In genomic region chr22:46250783-46251125, GRCh38 we compare ENCODE assay signal across 2 cellular contexts.
TF ChIP-seq lines count a peak whose summit lies in the region.

No MANE protein-coding gene starts in this region.

TF ChIP-seq in SK-N-SH, 30 proteins besides CTCF, POLR2A, EP300 and RAD21 (continued from another document):
- TF ChIP-seq, protein P1, sequence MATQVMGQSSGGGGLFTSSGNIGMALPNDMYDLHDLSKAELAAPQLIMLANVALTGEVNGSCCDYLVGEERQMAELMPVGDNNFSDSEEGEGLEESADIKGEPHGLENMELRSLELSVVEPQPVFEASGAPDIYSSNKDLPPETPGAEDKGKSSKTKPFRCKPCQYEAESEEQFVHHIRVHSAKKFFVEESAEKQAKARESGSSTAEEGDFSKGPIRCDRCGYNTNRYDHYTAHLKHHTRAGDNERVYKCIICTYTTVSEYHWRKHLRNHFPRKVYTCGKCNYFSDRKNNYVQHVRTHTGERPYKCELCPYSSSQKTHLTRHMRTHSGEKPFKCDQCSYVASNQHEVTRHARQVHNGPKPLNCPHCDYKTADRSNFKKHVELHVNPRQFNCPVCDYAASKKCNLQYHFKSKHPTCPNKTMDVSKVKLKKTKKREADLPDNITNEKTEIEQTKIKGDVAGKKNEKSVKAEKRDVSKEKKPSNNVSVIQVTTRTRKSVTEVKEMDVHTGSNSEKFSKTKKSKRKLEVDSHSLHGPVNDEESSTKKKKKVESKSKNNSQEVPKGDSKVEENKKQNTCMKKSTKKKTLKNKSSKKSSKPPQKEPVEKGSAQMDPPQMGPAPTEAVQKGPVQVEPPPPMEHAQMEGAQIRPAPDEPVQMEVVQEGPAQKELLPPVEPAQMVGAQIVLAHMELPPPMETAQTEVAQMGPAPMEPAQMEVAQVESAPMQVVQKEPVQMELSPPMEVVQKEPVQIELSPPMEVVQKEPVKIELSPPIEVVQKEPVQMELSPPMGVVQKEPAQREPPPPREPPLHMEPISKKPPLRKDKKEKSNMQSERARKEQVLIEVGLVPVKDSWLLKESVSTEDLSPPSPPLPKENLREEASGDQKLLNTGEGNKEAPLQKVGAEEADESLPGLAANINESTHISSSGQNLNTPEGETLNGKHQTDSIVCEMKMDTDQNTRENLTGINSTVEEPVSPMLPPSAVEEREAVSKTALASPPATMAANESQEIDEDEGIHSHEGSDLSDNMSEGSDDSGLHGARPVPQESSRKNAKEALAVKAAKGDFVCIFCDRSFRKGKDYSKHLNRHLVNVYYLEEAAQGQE (IDR thresholded peaks at IDR 0.05; ENCODE audit: low read depth, low read length): no peak
- TF ChIP-seq RXRA (IDR thresholded peaks at IDR 0.05; ENCODE audit: borderline replicate concordance, low read depth): no peak
- no peak for TF ChIP-seq GATA2 (CRISPR knock-in tag; IDR thresholded peaks at IDR 0.05)
- TF ChIP-seq GABPA (IDR thresholded peaks at IDR 0.05; ENCODE audit: low read depth): no peak
- no peak for TF ChIP-seq USF1 (IDR thresholded peaks at IDR 0.05; ENCODE audit: borderline replicate concordance, low read depth)
- no peak for TF ChIP-seq ELF1 (IDR thresholded peaks at IDR 0.05)
- no peak for TF ChIP-seq SIN3A (IDR thresholded peaks at IDR 0.05; ENCODE audit: borderline replicate concordance, low read depth, low read length)
- no peak for TF ChIP-seq YY1 (IDR thresholded peaks at IDR 0.05; ENCODE audit: low read depth)
- TF ChIP-seq FOXM1 (IDR thresholded peaks at IDR 0.05; ENCODE audit: low read depth): no peak
- no peak for TF ChIP-seq FOSL2 (IDR thresholded peaks at IDR 0.05; ENCODE audit: borderline replicate concordance, low read depth)
- TF ChIP-seq TCF12 (IDR thresholded peaks at IDR 0.05): no peak
- no peak for TF ChIP-seq RCOR1 (IDR thresholded peaks at IDR 0.05; ENCODE audit: low read length)
- TF ChIP-seq JUND (IDR thresholded peaks at IDR 0.05): no peak

TF ChIP-seq in SK-N-SH treated with all-trans-retinoic acid at 6 μM for 48 hours, 23 proteins besides CTCF, POLR2A, EP300 and RAD21 (continued from another document):
- TF ChIP-seq, protein P2, sequence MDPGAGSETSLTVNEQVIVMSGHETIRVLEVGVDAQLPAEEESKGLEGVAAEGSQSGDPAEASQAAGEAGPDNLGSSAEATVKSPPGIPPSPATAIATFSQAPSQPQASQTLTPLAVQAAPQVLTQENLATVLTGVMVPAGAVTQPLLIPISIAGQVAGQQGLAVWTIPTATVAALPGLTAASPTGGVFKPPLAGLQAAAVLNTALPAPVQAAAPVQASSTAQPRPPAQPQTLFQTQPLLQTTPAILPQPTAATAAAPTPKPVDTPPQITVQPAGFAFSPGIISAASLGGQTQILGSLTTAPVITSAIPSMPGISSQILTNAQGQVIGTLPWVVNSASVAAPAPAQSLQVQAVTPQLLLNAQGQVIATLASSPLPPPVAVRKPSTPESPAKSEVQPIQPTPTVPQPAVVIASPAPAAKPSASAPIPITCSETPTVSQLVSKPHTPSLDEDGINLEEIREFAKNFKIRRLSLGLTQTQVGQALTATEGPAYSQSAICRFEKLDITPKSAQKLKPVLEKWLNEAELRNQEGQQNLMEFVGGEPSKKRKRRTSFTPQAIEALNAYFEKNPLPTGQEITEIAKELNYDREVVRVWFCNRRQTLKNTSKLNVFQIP (CRISPR knock-in tag; IDR thresholded peaks at IDR 0.05; ENCODE audit: borderline replicate concordance, low read depth): no peak
- TF ChIP-seq RARB (CRISPR knock-in tag; IDR thresholded peaks at IDR 0.05) (no peak), ZNF70 (CRISPR knock-in tag; IDR thresholded peaks at IDR 0.05) (no peak), PPARA (CRISPR knock-in tag; IDR thresholded peaks at IDR 0.05; ENCODE audit: borderline replicate concordance) (no peak), ZC3H10 (CRISPR knock-in tag; IDR thresholded peaks at IDR 0.05) (no peak), BACH2 (CRISPR knock-in tag; IDR thresholded peaks at IDR 0.05; ENCODE audit: borderline replicate concordance) (no peak), GLIS3 (CRISPR knock-in tag; IDR thresholded peaks at IDR 0.05) (no peak), TCF4 (CRISPR knock-in tag; IDR thresholded peaks at IDR 0.05; ENCODE audit: borderline replicate concordance) (no peak), ZNF8 (CRISPR knock-in tag; IDR thresholded peaks at IDR 0.05) (no peak), OSR1 (CRISPR knock-in tag; IDR thresholded peaks at IDR 0.05) (no peak)
TF ChIP-seq in SK-N-SH treated with all-trans-retinoic acid at 6 μM for 48 hours: peak in this region for 0.
